In the genomic region with DNA sequence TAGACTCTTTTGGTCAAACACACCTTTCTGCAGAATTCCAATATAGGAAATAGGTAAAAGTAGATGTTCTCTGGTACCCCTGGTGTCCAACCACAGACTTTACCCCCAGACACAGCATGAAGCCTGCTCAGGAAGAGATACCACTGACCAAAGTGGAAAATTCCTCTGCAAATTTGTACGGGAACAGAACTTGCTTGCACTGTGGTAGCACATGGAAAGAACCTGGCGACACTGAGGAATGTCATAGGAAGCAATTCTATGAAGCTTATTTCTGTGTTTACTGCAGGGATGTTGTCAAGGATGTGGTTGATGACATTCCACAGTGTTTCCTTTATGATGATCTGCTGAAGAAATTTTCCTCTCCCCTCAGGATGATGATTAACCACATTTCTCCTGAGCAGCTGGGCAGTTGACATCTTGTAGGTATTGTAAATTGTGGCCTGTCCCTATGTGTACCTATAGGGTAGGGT, we compare ENCODE assay signal across 12 cellular contexts. TPM values are rescaled to one million over a fixed set of nuclear protein-coding genes. Genes with fewer than 3 reads are reported as not detected.
DNase-seq lines count a peak whose midpoint lies in the region; ATAC-seq and TF ChIP-seq lines count a peak whose summit lies in the region.
"Had no signal": no experiment of that assay in that cellular context is flagged by ENCODE, and none has a peak within 500 bp of the region (broad histone marks: within the 10 kb centered on the region; RNA-seq: fewer than 3 reads in every experiment).

No MANE protein-coding gene starts in this region.

- H3K27ac Mint-ChIP-seq in activated naive CD8-positive, alpha-beta T cell treated with anti-CD3 and anti-CD28 coated beads for 36 hours: no peak overlapping the region
- no peak overlapping the region for H3K27ac Mint-ChIP-seq in osteocyte (ENCODE audit: unreplicated experiment)
- H3K27ac Mint-ChIP-seq: immature natural killer cell had no signal

- ATAC-seq in GM21619 (IDR thresholded peaks at IDR 0.05; ENCODE audit: unreplicated experiment): peak; percentile 26

- H3K4me3 Mint-ChIP-seq in activated naive CD8-positive, alpha-beta T cell treated with anti-CD3 and anti-CD28 coated beads for 36 hours: no peak overlapping the region
- H3K4me3 Mint-ChIP-seq in osteocyte (ENCODE audit: unreplicated experiment): no peak overlapping the region
- H3K4me3 Mint-ChIP-seq: immature natural killer cell had no signal

- H3K4me3 ChIP-seq in epithelial cell of proximal tubule (ENCODE audit: low read depth, low read length): peak overlapping the region; percentile 1

- H3K4me1 Mint-ChIP-seq in activated naive CD8-positive, alpha-beta T cell treated with anti-CD3 and anti-CD28 coated beads for 36 hours: no peaks in the 10 kb centered on the region
- peaks cover 3% of the 10 kb centered on the region for H3K4me1 Mint-ChIP-seq in osteocyte (ENCODE audit: unreplicated experiment)
- H3K4me1 Mint-ChIP-seq: immature natural killer cell had no signal

- peaks cover 3% of the 10 kb centered on the region for H3K9me3 Mint-ChIP-seq in activated naive CD8-positive, alpha-beta T cell treated with anti-CD3 and anti-CD28 coated beads for 36 hours
- H3K9me3 Mint-ChIP-seq in osteocyte (ENCODE audit: unreplicated experiment): peaks cover 7% of the 10 kb centered on the region
- H3K9me3 Mint-ChIP-seq: immature natural killer cell had no signal

- no peaks in the 10 kb centered on the region for H3K36me3 Mint-ChIP-seq in activated naive CD8-positive, alpha-beta T cell treated with anti-CD3 and anti-CD28 coated beads for 36 hours
- H3K36me3 Mint-ChIP-seq in osteocyte (ENCODE audit: unreplicated experiment): no peaks in the 10 kb centered on the region

- DNase-seq in NCI-H226 (peak; percentile 26), epithelial cell of proximal tubule (ENCODE audit: low read depth) (peak; percentile 92), renal cortical epithelial cell (ENCODE audit: low read depth) (peak; percentile 97), NCI-H345 (lab: John Stamatoyannopoulos, UW) (no peak), osteocyte (ENCODE audit: extremely low spot score, unreplicated experiment) (no peak), NCI-H146 (lab: John Stamatoyannopoulos, UW) (no peak)
- DNase-seq in activated naive CD8-positive, alpha-beta T cell treated with anti-CD3 and anti-CD28 coated beads for 36 hours: no peak
- DNase-seq: DND-41, immature natural killer cell had no signal

- H3K27me3 Mint-ChIP-seq in activated naive CD8-positive, alpha-beta T cell treated with anti-CD3 and anti-CD28 coated beads for 36 hours: no peaks in the 10 kb centered on the region
- peaks cover 22% of the 10 kb centered on the region for H3K27me3 Mint-ChIP-seq in osteocyte (ENCODE audit: unreplicated experiment)

- TF ChIP-seq CTCF in epithelial cell of proximal tubule (conservative IDR thresholded peaks at IDR 0.05; ENCODE audit: low read depth, low read length) (no peak), osteocyte (IDR thresholded peaks at IDR 0.05) (no peak)

RNA-seq across cellular contexts. Expression of gene TNFSF11, which starts 48.9 kb away (rescaled TPM):
- total RNA-seq in epithelial cell of proximal tubule (1.2 and 1.8 TPM in 2 replicates), renal cortical epithelial cell (0.52 TPM in 1 of 2 replicates, not detected in the other), osteocyte (0.26 TPM in 1 of 2 replicates, not detected in the other)
- 1 to 10 TPM; 6.4 to 7.5 TPM for total RNA-seq in activated naive CD8-positive, alpha-beta T cell treated with anti-CD3 and anti-CD28 coated beads for 36 hours
- total RNA-seq: dermis microvascular lymphatic vessel endothelial cell, posterior vena cava had no signal

Comparison
In these comparisons a context has a peak if more than half of its experiments do, and no peak if none do; other contexts are left out.
1. DNase-seq: peak in NCI-H226 (single experiment), epithelial cell of proximal tubule (single experiment) and renal cortical epithelial cell (single experiment); none in activated naive CD8-positive, alpha-beta T cell treated with anti-CD3 and anti-CD28 coated beads for 36 hours (single experiment), NCI-H345 (single experiment), osteocyte (single experiment) and NCI-H146 (single experiment).